ENCODE assay signal across 14 cellular contexts in genomic region chr16:19765860-19766553, GRCh38. TPM values are rescaled to one million over a fixed set of nuclear protein-coding genes. Genes with fewer than 3 reads are reported as not detected.
DNase-seq lines count a peak whose midpoint lies in the region; ATAC-seq and TF ChIP-seq lines count a peak whose summit lies in the region.
"Had no signal": no experiment of that assay in that cellular context is flagged by ENCODE, and none has a peak within 500 bp of the region (broad histone marks: within the 10 kb centered on the region; RNA-seq: fewer than 3 reads in every experiment).

No MANE protein-coding gene starts in this region.

- peak overlapping the region; percentile 68 for H3K27ac ChIP-seq in angular gyrus (ENCODE audit: low read depth, low read length)
- no peak overlapping the region for H3K27ac ChIP-seq in lung (ENCODE audit: low read depth in 1 of 2, low read length in 1 of 2)
- H3K27ac ChIP-seq in thoracic aorta, result no peak overlapping the region
- H3K27ac ChIP-seq: SJSA1 had no signal

- TF ChIP-seq CTCF in fibroblast of pulmonary artery (IDR thresholded peaks at IDR 0.05; ENCODE audit: low read length, missing control alignments) (no peak), lung (IDR thresholded peaks at IDR 0.05; ENCODE audit: control extremely low read depth, extremely low read depth) (no peak), thoracic aorta (IDR thresholded peaks at IDR 0.05) (no peak)

- 44% methylated on average over 6 of the region's 6 CpGs for WGBS in lung, 2 donors

- peak; percentile 46 for DNase-seq in fibroblast of pulmonary artery (ENCODE audit: low read depth)
- DNase-seq in lung (ENCODE audit: low spot score), result peak; percentile 32
- no peak for DNase-seq in thoracic aorta (ENCODE audit: low spot score)
- no peak for DNase-seq in stimulated activated CD4-positive, alpha-beta T cell treated with anti-CD3 and anti-CD28 coated beads, Interleukin-4, amount 100 ng/mL, for 1 hour
- DNase-seq in activated CD4-positive, alpha-beta T cell treated with anti-CD3 and anti-CD28 coated beads for 48 hours, result no peak
- DNase-seq: activated naive CD8-positive, alpha-beta T cell treated with anti-CD3 and anti-CD28 coated beads for 36 hours; CD4-positive, CD25-positive, alpha-beta regulatory T cell; effector memory CD4-positive, alpha-beta T cell; NCI-H1048; NCI-H2171 had no signal

- H3K27me3 ChIP-seq in lung (ENCODE audit: control insufficient read depth, insufficient read depth) (no peaks in the 10 kb centered on the region), thoracic aorta (replicated peaks; ENCODE audit: insufficient read depth) (no peaks in the 10 kb centered on the region)
- H3K27me3 ChIP-seq: SJSA1 had no signal

- ATAC-seq in lung (ENCODE audit: insufficient read depth, low FRiP score), result no peak
- ATAC-seq in thoracic aorta (ENCODE audit: insufficient number of reproducible peaks, low FRiP score, low read depth), result peak; percentile 26
- ATAC-seq in HG02840 (IDR thresholded peaks at IDR 0.05; ENCODE audit: low FRiP score, unreplicated experiment), result no peak
- no peak for ATAC-seq in GM18868 (IDR thresholded peaks at IDR 0.05; ENCODE audit: unreplicated experiment)

- no peak overlapping the region for H3K4me3 ChIP-seq in fibroblast of pulmonary artery (replicated peaks; ENCODE audit: low read depth, low read length)
- no peak overlapping the region for H3K4me3 ChIP-seq in lung
- H3K4me3 ChIP-seq in thoracic aorta, result no peak overlapping the region
- H3K4me3 ChIP-seq: SJSA1 had no signal

- H3K4me1 ChIP-seq in lung (ENCODE audit: control insufficient read depth in 2 of 2, insufficient read depth in 2 of 2, low read length in 2 of 2), result peaks cover 0 to 3% of the 10 kb centered on the region in 2 donors
- H3K4me1 ChIP-seq in thoracic aorta (ENCODE audit: control insufficient read depth in 1 of 2, low read depth in 2 of 2), result peaks cover 2 to 11% of the 10 kb centered on the region in 2 donors
- H3K4me1 ChIP-seq: SJSA1 had no signal

- H3K9me3 ChIP-seq in lung (ENCODE audit: control insufficient read depth in 2 of 2, insufficient read depth in 1 of 2, low read length in 1 of 2), result no peaks in the 10 kb centered on the region
- H3K9me3 ChIP-seq in thoracic aorta, result no peaks in the 10 kb centered on the region
- H3K9me3 ChIP-seq: SJSA1 had no signal

- no peaks in the 10 kb centered on the region for H3K36me3 ChIP-seq in lung (ENCODE audit: control insufficient read depth in 2 of 2, insufficient read depth in 2 of 2, low read length in 2 of 2)
- H3K36me3 ChIP-seq in thoracic aorta, result no peaks in the 10 kb centered on the region
- H3K36me3 ChIP-seq: SJSA1 had no signal

RNA-seq across cellular contexts. Expression of gene IQCK, which starts 47.9 kb away (rescaled TPM):
- total RNA-seq in lung (10 to 100 TPM; 26.6 to 27.0 TPM), thoracic aorta (10 to 100 TPM; 17.5 to 18.1 TPM)
- 10 to 100 TPM; 12.7 to 14.1 TPM for polyA plus RNA-seq in lung

RNA-seq across cellular contexts. Expression of gene KNOP1, which starts 48.0 kb away (rescaled TPM):
- total RNA-seq in lung (10 to 100 TPM; 12.7 to 14.7 TPM), thoracic aorta (10 to 100 TPM in 1 of 2 donors, 1 to 10 TPM in 1; 6.5 to 10.6 TPM)
- 10 to 100 TPM; 11.7 to 14.2 TPM for polyA plus RNA-seq in lung

Comparison
In these comparisons a context has a peak if more than half of its experiments do, and no peak if none do; other contexts are left out.
1. DNase-seq: peak in fibroblast of pulmonary artery (single experiment) and lung (single experiment); none in thoracic aorta (single experiment), stimulated activated CD4-positive, alpha-beta T cell treated with anti-CD3 and anti-CD28 coated beads, Interleukin-4, amount 100 ng/mL, for 1 hour (single experiment) and activated CD4-positive, alpha-beta T cell treated with anti-CD3 and anti-CD28 coated beads for 48 hours (single experiment).